Comparison of ENCODE assay signal across 10 cellular contexts in the genomic region with DNA sequence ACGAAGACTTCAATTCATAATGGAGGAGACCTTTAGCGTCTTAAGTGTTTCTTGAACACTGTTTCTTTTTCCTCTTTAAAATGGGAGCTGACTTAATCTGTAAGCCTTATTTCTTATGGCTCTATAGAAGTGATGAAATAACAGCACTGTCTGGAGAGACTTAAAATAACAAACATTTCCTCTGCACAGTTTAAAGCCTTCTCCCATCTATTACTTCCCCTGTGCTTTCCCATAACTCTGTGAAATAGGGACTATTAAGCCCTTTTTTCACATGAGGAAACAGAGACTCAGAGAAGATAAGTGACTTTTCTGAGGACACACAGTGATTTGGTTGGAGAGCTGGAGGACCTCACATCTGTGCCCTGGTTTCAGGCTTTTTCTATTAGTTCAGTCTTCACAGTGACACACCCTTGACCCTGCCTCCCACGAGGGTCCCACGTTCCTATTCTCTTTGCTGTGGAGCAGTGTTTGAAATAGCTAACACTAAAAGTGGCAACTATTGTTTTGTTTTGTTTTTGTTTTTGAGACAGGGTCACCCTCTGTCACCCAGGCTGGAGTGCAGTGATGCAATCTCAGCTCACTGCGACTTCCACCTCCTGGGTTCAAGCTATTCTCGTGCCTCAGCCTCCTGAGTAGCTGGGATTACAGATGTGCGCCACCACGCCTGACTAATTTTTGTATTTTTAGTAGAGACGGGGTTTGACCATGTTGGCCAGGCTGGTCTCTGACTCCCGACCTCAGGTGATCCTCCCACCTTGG.
DNase-seq lines count a peak whose midpoint lies in the region; ATAC-seq and TF ChIP-seq lines count a peak whose summit lies in the region.
"Had no signal": no experiment of that assay in that cellular context is flagged by ENCODE, and none has a peak within 500 bp of the region (broad histone marks: within the 10 kb centered on the region; RNA-seq: fewer than 3 reads in every experiment).

No MANE protein-coding gene starts in this region.

- H3K4me3 ChIP-seq in esophagus squamous epithelium (peak overlapping the region in 1 of 4 donors; percentile 19), gastrocnemius medialis (no peak overlapping the region), PC-3 (ENCODE audit: low read length) (no peak overlapping the region)

- H3K9ac ChIP-seq in PC-3 (ENCODE audit: low read length) = no peak overlapping the region

- peaks cover 4 to 28% (median 7%) of the 10 kb centered on the region in 3 donors for H3K4me1 ChIP-seq in esophagus squamous epithelium
- H3K4me1 ChIP-seq in gastrocnemius medialis = peaks cover 0 to 34% of the 10 kb centered on the region in 2 donors
- H3K4me1 ChIP-seq in PC-3 (ENCODE audit: insufficient read depth, low read length) = peaks cover 14% of the 10 kb centered on the region
- H3K4me1 ChIP-seq: foreskin keratinocyte had no signal

- no peak overlapping the region for H3K4me2 ChIP-seq in PC-3 (ENCODE audit: low read length)

- POLR2A ChIA-PET in T-cell (lab: Charles Lee) = interaction anchor here in 1 of 2 donors (0.5 kb wide), 1 partner anchor 89 kb away, joined by 3 read pairs; no protein-coding TSS in a partner anchor
- POLR2A ChIA-PET in PC-3 (lab: Charles Lee; ENCODE audit: unreplicated experiment) = interaction anchor here (0.7 kb wide), 1 partner anchor 51 kb away, joined by 3 read pairs; no protein-coding TSS in a partner anchor

- in situ Hi-C loops in gastrocnemius medialis (cut with MboI; ENCODE audit: low sequenced_read_pairs in 4 of 4) = no loop called here

- no peaks in the 10 kb centered on the region for H3K9me2 ChIP-seq in PC-3 (replicated peaks; ENCODE audit: low read length)

- H3K27ac Mint-ChIP-seq in T-cell = peak overlapping the region; percentile 96 to 97

- CTCF ChIA-PET in T-cell (lab: Charles Lee) = interaction anchor here in 1 of 2 donors (0.6 kb wide), 1 partner anchor 163 kb away, joined by 7 read pairs; no protein-coding TSS in a partner anchor
- CTCF ChIA-PET in PC-3 (lab: Charles Lee) = no interaction called here

- H3K79me2 ChIP-seq in PC-3 (ENCODE audit: low read length) = no peaks in the 10 kb centered on the region

- no peaks in the 10 kb centered on the region for H3K27me3 ChIP-seq in esophagus squamous epithelium
- H3K27me3 ChIP-seq in gastrocnemius medialis = no peaks in the 10 kb centered on the region
- no peaks in the 10 kb centered on the region for H3K27me3 ChIP-seq in PC-3 (ENCODE audit: low read length)
- H3K27me3 ChIP-seq: foreskin keratinocyte had no signal

- peaks cover 0 to under 1% (median under 1%) of the 10 kb centered on the region in 3 donors for H3K9me3 Mint-ChIP-seq in T-cell

- peaks cover 34% of the 10 kb centered on the region for H3K36me3 Mint-ChIP-seq in T-cell

- no peaks in the 10 kb centered on the region for H3K27me3 Mint-ChIP-seq in T-cell

- H3K9me3 ChIP-seq in esophagus squamous epithelium = no peaks in the 10 kb centered on the region
- H3K9me3 ChIP-seq in gastrocnemius medialis = no peaks in the 10 kb centered on the region
- no peaks in the 10 kb centered on the region for H3K9me3 ChIP-seq in PC-3 (ENCODE audit: low read length)

- 74 to 82% methylated on average over 10 of the region's 10 CpGs for WGBS in esophagus squamous epithelium, 2 donors

- TF ChIP-seq POLR2A in GM18526 (IDR thresholded peaks at IDR 0.05; ENCODE audit: extremely low read depth, insufficient read length) (peak; percentile 1), esophagus squamous epithelium (IDR thresholded peaks at IDR 0.05) (no peak), gastrocnemius medialis (IDR thresholded peaks at IDR 0.05) (no peak)

- H3K36me3 ChIP-seq in esophagus squamous epithelium (no peaks in the 10 kb centered on the region), gastrocnemius medialis (no peaks in the 10 kb centered on the region), PC-3 (ENCODE audit: low read depth, low read length) (no peaks in the 10 kb centered on the region)

- TF ChIP-seq CTCF in esophagus squamous epithelium (IDR thresholded peaks at IDR 0.05) (no peak), gastrocnemius medialis (IDR thresholded peaks at IDR 0.05 in 4 of 5, conservative IDR thresholded peaks at IDR 0.05 in 1 of 5) (no peak), PC-3 (conservative IDR thresholded peaks at IDR 0.05; ENCODE audit: low read depth, low read length) (no peak)

- intact Hi-C loops in esophagus squamous epithelium (cut with DNase I) (no loop called here), gastrocnemius medialis (cut with DNase I; ENCODE audit: low total_unique reads) (no loop called here), PC-3 (cut with micrococcal nuclease) (no loop called here)

- no peaks in the 10 kb centered on the region for H4K20me1 ChIP-seq in PC-3 (ENCODE audit: low read length)

- peak overlapping the region in 3 of 4 donors; percentile 45 to 79 (median 48) for H3K27ac ChIP-seq in esophagus squamous epithelium
- H3K27ac ChIP-seq in gastrocnemius medialis = peak overlapping the region in 3 of 4 donors; percentile 28 to 58 (median 37)
- H3K27ac ChIP-seq in PC-3 (ENCODE audit: low read length) = no peak overlapping the region
- H3K27ac ChIP-seq: foreskin keratinocyte had no signal

- no TSS peak for BruUV-seq in PC-3 (replicated peaks; lab: Mats Ljungman, UMichigan)

- ATAC-seq in T-cell (replicated peaks in 1 of 4) = peak in 2 of 4 experiments; percentile 20 to 39
- no peak for ATAC-seq in gastrocnemius medialis
- ATAC-seq in PC-3 = no peak
- no peak for ATAC-seq in GM18519 (IDR thresholded peaks at IDR 0.05; ENCODE audit: low FRiP score, unreplicated experiment)
- ATAC-seq: foreskin keratinocyte had no signal

- peak overlapping the region; percentile 37 to 73 (median 65) for H3K4me3 Mint-ChIP-seq in T-cell

- no peak for DNase-seq in T-cell
- no peak for DNase-seq in esophagus squamous epithelium (lab: John Stamatoyannopoulos, UW)
- no peak for DNase-seq in gastrocnemius medialis
- no peak for DNase-seq in NCI-H1694 treated with DMSO at 0.1 percent for 48 hours (lab: John Stamatoyannopoulos, UW)
- DNase-seq in NCI-H82 treated with DMSO at 0.1 percent for 48 hours (lab: John Stamatoyannopoulos, UW; ENCODE audit: unreplicated experiment) = no peak
- DNase-seq in PC-3 = no peak
- DNase-seq: foreskin keratinocyte; NK-92 treated with Interleukin-12 subunit alpha and Interleukin-12 subunit beta, amount 100 ng/mL, for 24 hours had no signal

- H2AFZ ChIP-seq in PC-3 (ENCODE audit: low read length) = no peak overlapping the region

- H3F3A ChIP-seq in PC-3 (ENCODE audit: low read length, unreplicated experiment) = no peaks in the 10 kb centered on the region

- H3K4me1 Mint-ChIP-seq in T-cell = peaks cover 58 to 82% (median 71%) of the 10 kb centered on the region in 3 donors
